In the genomic region with DNA sequence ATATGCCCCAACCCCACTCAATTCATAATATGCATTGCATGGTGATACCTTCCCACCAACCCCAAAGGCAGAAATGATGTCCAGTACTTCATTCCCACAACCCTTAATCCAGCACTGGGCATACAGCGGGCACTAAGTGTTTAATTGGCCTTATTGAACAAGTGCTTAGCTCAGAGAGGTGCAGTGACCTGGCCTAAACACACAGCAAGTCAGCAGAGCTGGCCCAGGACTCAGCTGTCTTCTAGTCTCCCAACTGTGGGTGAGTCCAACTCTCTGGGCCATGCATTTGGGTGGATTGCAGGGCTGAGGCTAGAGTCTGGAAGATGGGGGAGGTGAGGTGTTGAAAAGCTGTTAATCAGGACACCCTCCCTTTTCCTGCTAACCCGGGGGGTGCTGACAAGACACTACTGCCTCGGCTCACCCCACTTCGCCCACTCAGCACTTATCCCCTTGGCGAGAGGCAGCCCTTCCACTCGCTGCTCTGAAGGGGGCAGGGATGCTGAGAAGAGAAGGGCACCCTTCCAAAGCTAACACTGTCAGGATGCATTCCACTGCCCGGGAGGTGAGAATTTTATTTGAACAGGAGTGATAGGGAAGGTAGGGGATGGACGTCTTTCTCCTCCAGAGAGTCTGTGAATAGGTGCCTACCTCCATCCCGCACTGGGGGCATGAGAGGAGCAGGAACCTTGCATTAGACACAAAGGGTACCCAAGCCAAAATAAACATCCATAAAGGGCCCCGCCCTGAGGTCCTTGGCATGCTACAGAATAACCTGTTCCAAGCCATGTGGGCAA, we compare ENCODE assay signal across 1 cellular context.
TF ChIP-seq lines count a peak whose summit lies in the region.

No MANE protein-coding gene starts in this region.

TF ChIP-seq in GM12878, 131 proteins besides CTCF, POLR2A, EP300 and RAD21:
- TF ChIP-seq ZNF24 (IDR thresholded peaks at IDR 0.05) (no peak), SMARCA5 (IDR thresholded peaks at IDR 0.05) (0 out of 2 replicates have a peak, but pooled peaks have one; percentile 35), ZSCAN29 (IDR thresholded peaks at IDR 0.05) (no peak), MYC (IDR thresholded peaks at IDR 0.05; ENCODE audit: insufficient read depth, insufficient read length, insufficient replicate concordance, low read length, severe bottlenecking) (no peak)
TF ChIP-seq in GM12878: peak in this region for 1.
